Comparison of ENCODE assay signal across 8 cellular contexts in the genomic region with DNA sequence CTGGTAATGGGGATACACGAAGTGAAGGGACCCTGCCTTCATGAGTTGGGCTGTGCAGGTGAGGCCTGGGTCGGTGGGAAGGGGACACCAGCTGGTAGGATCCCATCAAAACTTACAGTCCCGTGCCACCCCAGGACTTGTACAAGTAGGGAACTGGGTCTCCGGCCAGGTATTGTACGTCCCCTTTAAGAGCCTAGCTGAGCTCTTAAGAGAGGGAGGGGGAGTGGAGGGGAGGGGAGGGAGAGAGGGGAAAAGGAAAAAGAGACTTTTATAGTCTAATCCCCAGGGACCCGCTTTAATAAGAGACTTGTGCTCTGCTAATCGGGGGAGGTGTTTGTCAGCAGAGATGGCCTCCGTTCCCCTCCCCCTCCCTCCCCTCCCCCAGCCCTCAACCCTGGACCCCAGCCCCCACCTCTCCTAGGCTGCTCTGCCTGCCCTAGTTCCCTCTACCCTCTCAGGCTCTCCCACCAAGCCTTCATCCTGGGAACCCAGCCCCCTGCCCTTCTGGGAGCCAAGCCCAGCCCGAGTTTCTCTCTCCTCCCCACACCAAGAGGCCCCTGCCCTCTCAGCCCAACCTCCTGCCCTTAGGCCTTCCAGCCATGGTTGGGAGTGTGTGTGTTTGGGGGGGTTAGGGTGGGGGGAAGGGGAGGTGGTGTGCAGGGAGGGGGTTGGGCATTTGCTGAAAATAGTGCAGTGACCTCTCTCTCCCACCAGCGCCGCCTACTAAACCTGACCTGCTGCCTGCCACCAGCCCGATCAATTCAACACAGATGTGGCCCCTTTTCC. TPM values are rescaled to one million over a fixed set of nuclear protein-coding genes. Genes with fewer than 3 reads are reported as not detected.
A peak's percentile ranks its signal among the peaks of the same experiment; 100 is the strongest.
DNase-seq lines count a peak whose midpoint lies in the region; ATAC-seq and TF ChIP-seq lines count a peak whose summit lies in the region.

No MANE protein-coding gene starts in this region.

- H3K9ac ChIP-seq in fibroblast of lung (ENCODE audit: insufficient read depth, low read length), result no peak overlapping the region
- no peak overlapping the region for H3K9ac ChIP-seq in rectal smooth muscle tissue (ENCODE audit: low read length)
- no peak overlapping the region for H3K9ac ChIP-seq in MM.1S (ENCODE audit: low read length)

- no peaks in the 10 kb centered on the region for H3K9me2 ChIP-seq in MM.1S (replicated peaks; ENCODE audit: insufficient read depth, low read length)

- no peaks in the 10 kb centered on the region for H4K20me1 ChIP-seq in fibroblast of lung (ENCODE audit: control insufficient read depth, extremely low read depth, insufficient read depth, low read length)
- H4K20me1 ChIP-seq in MM.1S (ENCODE audit: insufficient read depth, low read length), result no peaks in the 10 kb centered on the region

- H3K4me3 ChIP-seq in HAP-1 (peak overlapping the region; percentile 77), fibroblast of lung (replicated peaks in 1 of 4; ENCODE audit: control extremely low read depth in 1 of 4, insufficient read depth in 1 of 4, low read depth in 3 of 4, low read length in 4 of 4) (peak overlapping the region; percentile 13 to 75 (median 48)), rectal smooth muscle tissue (ENCODE audit: low read length) (peak overlapping the region; percentile 51), MM.1S (ENCODE audit: low read length) (no peak overlapping the region)

- H3K27me3 ChIP-seq in HAP-1 (ENCODE audit: low read depth) (no peaks in the 10 kb centered on the region), fibroblast of lung (ENCODE audit: control insufficient read depth, insufficient read depth, low read length) (no peaks in the 10 kb centered on the region), rectal smooth muscle tissue (ENCODE audit: control insufficient read depth, insufficient read depth, low read length) (no peaks in the 10 kb centered on the region), MM.1S (replicated peaks; ENCODE audit: insufficient read depth, low read length) (0 out of 2 replicates have a peak, but pooled peaks cover 4% of the 10 kb centered on the region)

- H3K4me1 ChIP-seq in HAP-1 (peaks cover 22% of the 10 kb centered on the region), fibroblast of lung (ENCODE audit: control insufficient read depth, extremely low read depth, insufficient read depth, low read length) (peaks cover 16% of the 10 kb centered on the region), rectal smooth muscle tissue (ENCODE audit: control insufficient read depth, insufficient read depth, low read length) (peaks cover 2% of the 10 kb centered on the region), MM.1S (ENCODE audit: low read length) (peaks cover 6% of the 10 kb centered on the region; the same call in 1 of the 2 replicates)

- H2AFZ ChIP-seq in fibroblast of lung (ENCODE audit: low read length) (no peak overlapping the region), MM.1S (ENCODE audit: low read length) (no peak overlapping the region)

- peaks cover 18% of the 10 kb centered on the region for H3K36me3 ChIP-seq in HAP-1 (replicated peaks)
- H3K36me3 ChIP-seq in fibroblast of lung (ENCODE audit: control insufficient read depth, insufficient read depth, low read length), result peaks cover 2% of the 10 kb centered on the region
- H3K36me3 ChIP-seq in rectal smooth muscle tissue (ENCODE audit: control insufficient read depth, insufficient read depth, low read length), result peaks cover 3% of the 10 kb centered on the region
- H3K36me3 ChIP-seq in MM.1S (replicated peaks; ENCODE audit: insufficient read depth, low read length), result no peaks in the 10 kb centered on the region

- H3K9me3 ChIP-seq in HAP-1, result no peaks in the 10 kb centered on the region
- H3K9me3 ChIP-seq in fibroblast of lung (ENCODE audit: control insufficient read depth, insufficient read depth, low read depth, low read length), result no peaks in the 10 kb centered on the region
- no peaks in the 10 kb centered on the region for H3K9me3 ChIP-seq in MM.1S (replicated peaks; ENCODE audit: insufficient read depth, low read length)

- in situ Hi-C loops in HAP-1 (cut with MboI; ENCODE audit: low sequenced_read_pairs), result no loop called here

- peak; percentile 92 to 99 for DNase-seq in HAP-1 (ENCODE audit: low spot score in 2 of 2)
- DNase-seq in NCI-H82 treated with DMSO at 0.1 percent for 48 hours (lab: John Stamatoyannopoulos, UW; ENCODE audit: unreplicated experiment), result peak; percentile 91
- DNase-seq in fibroblast of lung (ENCODE audit: low read depth in 2 of 2), result peak in 1 of 2 donors; percentile 68
- no peak for DNase-seq in SHP77 (lab: John Stamatoyannopoulos, UW)
- DNase-seq in MM.1S, result no peak
- DNase-seq in HUDEP-2 (lab: John Stamatoyannopoulos, UW; ENCODE audit: unreplicated experiment in 76 of 76), result no peak

- peak overlapping the region; percentile 61 for H3K4me2 ChIP-seq in fibroblast of lung (ENCODE audit: extremely low read depth, insufficient read depth, low read length)
- H3K4me2 ChIP-seq in MM.1S (ENCODE audit: low read depth, low read length), result no peak overlapping the region

- no peaks in the 10 kb centered on the region; the same call in none of the 2 replicates for H3F3A ChIP-seq in MM.1S (ENCODE audit: insufficient read depth, low read length)

- no peaks in the 10 kb centered on the region for H3K79me2 ChIP-seq in fibroblast of lung (ENCODE audit: control insufficient read depth, insufficient read depth, low read length)
- no peaks in the 10 kb centered on the region for H3K79me2 ChIP-seq in MM.1S (ENCODE audit: low read length)

- ATAC-seq in HG03521 (IDR thresholded peaks at IDR 0.05; ENCODE audit: unreplicated experiment), result no peak

- H3K27ac ChIP-seq in fibroblast of lung (ENCODE audit: insufficient read depth, low read length) (no peak overlapping the region), rectal smooth muscle tissue (ENCODE audit: low read depth, low read length) (no peak overlapping the region), MM.1S (ENCODE audit: low read length) (no peak overlapping the region)

- TF ChIP-seq CTCF in fibroblast of lung (conservative IDR thresholded peaks at IDR 0.05 in 1 of 2, IDR thresholded peaks at IDR 0.05 in 1 of 2; ENCODE audit: low read depth in 1 of 2, low read length in 2 of 2), result no peak
- TF ChIP-seq CTCF in MM.1S (IDR thresholded peaks at IDR 0.05; ENCODE audit: low read length), result no peak

RNA-seq across cellular contexts. Expression of a gene that starts 2.6 kb away (rescaled TPM):
- 3.1 and 4.3 TPM in 2 replicates for total RNA-seq in fibroblast of lung
- polyA plus RNA-seq in fibroblast of lung, result 9.4 and 11.1 TPM in 2 replicates
- polyA plus RNA-seq in fibroblast of lung (2012), result 19.1 and 23.6 TPM in 2 replicates
- 27.3 and 38.4 TPM in 2 replicates for polyA minus RNA-seq in fibroblast of lung (ENCODE audit: low replicate concordance)

RNA-seq across cellular contexts. Expression of a gene that starts 16.7 kb away (rescaled TPM):
- total RNA-seq in fibroblast of lung, result 3,001 and 3,424 TPM in 2 replicates
- polyA plus RNA-seq in fibroblast of lung, result 2,890 and 3,456 TPM in 2 replicates
- 2,634 and 2,984 TPM in 2 replicates for polyA plus RNA-seq in fibroblast of lung (2012)
- 405 and 549 TPM in 2 replicates for polyA minus RNA-seq in fibroblast of lung (ENCODE audit: low replicate concordance)

RNA-seq across cellular contexts. Expression of a gene that starts 25.4 kb away (rescaled TPM):
- 12.1 and 49.2 TPM in 2 replicates for total RNA-seq in fibroblast of lung
- polyA plus RNA-seq in fibroblast of lung, result 11.1 and 16.7 TPM in 2 replicates
- polyA plus RNA-seq in fibroblast of lung (2012), result 12.2 and 18.0 TPM in 2 replicates
- polyA minus RNA-seq in fibroblast of lung (ENCODE audit: low replicate concordance), result 5.8 and 17.1 TPM in 2 replicates

RNA-seq across cellular contexts. Expression of a gene that starts 29.7 kb away (rescaled TPM):
- 90.9 and 103 TPM in 2 replicates for total RNA-seq in fibroblast of lung
- 163 and 240 TPM in 2 replicates for polyA plus RNA-seq in fibroblast of lung
- polyA plus RNA-seq in fibroblast of lung (2012), result 197 and 272 TPM in 2 replicates
- 56.6 and 74.8 TPM in 2 replicates for polyA minus RNA-seq in fibroblast of lung (ENCODE audit: low replicate concordance)

RNA-seq across cellular contexts. Expression of a gene that starts 37.9 kb away (rescaled TPM):
- 40.3 and 130 TPM in 2 replicates for total RNA-seq in fibroblast of lung
- 42.7 and 46.4 TPM in 2 replicates for polyA plus RNA-seq in fibroblast of lung
- polyA plus RNA-seq in fibroblast of lung (2012), result 69.4 and 83.1 TPM in 2 replicates
- 129 and 132 TPM in 2 replicates for polyA minus RNA-seq in fibroblast of lung (ENCODE audit: low replicate concordance)

Comparison
In these comparisons a context has a peak if more than half of its experiments do, and no peak if none do; other contexts are left out.
1. DNase-seq: peak in HAP-1 (2 of 2) and NCI-H82 treated with DMSO at 0.1 percent for 48 hours (single experiment); none in SHP77 (0 of 2), MM.1S (single experiment) and HUDEP-2 (0 of 76).